8 cellular contexts compared by ENCODE assay signal in genomic region chr3:44477312-44478030, GRCh38. TPM values are rescaled to one million over a fixed set of nuclear protein-coding genes. Genes with fewer than 3 reads are reported as not detected.
DNase-seq lines count a peak whose midpoint lies in the region; ATAC-seq and TF ChIP-seq lines count a peak whose summit lies in the region.

TSS of gene ZNF445 (minus strand) at chr3:44477670. CDS start at chr3:44455549, 22,121 bp downstream.

- RAD21 ChIA-PET in HCT116 (lab: Charles Lee; ENCODE audit: low non-redundant PET in 1 of 2, low total read pairs in 2 of 2, uncharacterized antibody in 2 of 2, unreplicated experiment in 2 of 2): no interaction called here

- peaks cover 8% of the 10 kb centered on the region for H3K36me3 Mint-ChIP-seq in activated naive CD8-positive, alpha-beta T cell treated with anti-CD3 and anti-CD28 coated beads, Interleukin-2, amount 10 ng/mL, durations not matched to agents 7 days and 5 days

- 1% methylated on average over 20 to 35 of the region's 69 CpGs for WGBS in tibial nerve, 2 donors

- intact Hi-C loops in HCT116 (cut with micrococcal nuclease) (loop anchor here (5.0 to 10.0 kb wide), 2 partner anchors 35 to 147 kb away; partner anchors contain the start of gene ZNF197), cardiac septum (cut with DNase I) (loop anchor here (2.0 kb wide), 1 partner anchor 33 kb away; no protein-coding TSS in a partner anchor)

- H3K4me3 ChIP-seq in HCT116 (replicated peaks in 1 of 2; ENCODE audit: low read depth in 1 of 2, low read length in 2 of 2) (peak within 1 kb of the TSS; percentile 79), tibial nerve (peak within 1 kb of the TSS; percentile 50 to 93 (median 85))

- H2AFZ ChIP-seq in HCT116 (ENCODE audit: low read depth, low read length, poor library complexity, severe bottlenecking): peak within 1 kb of the TSS; percentile 87

- H3K9me2 ChIP-seq in HCT116 (ENCODE audit: insufficient read depth): no peaks in the 10 kb centered on the region

- H3K9me3 Mint-ChIP-seq in activated naive CD8-positive, alpha-beta T cell treated with anti-CD3 and anti-CD28 coated beads, Interleukin-2, amount 10 ng/mL, durations not matched to agents 7 days and 5 days: no peaks in the 10 kb centered on the region

- H3K27me3 ChIP-seq in HCT116 (ENCODE audit: insufficient read depth, low read length) (no peaks in the 10 kb centered on the region), tibial nerve (no peaks in the 10 kb centered on the region)

- H3K4me1 Mint-ChIP-seq in activated naive CD8-positive, alpha-beta T cell treated with anti-CD3 and anti-CD28 coated beads, Interleukin-2, amount 10 ng/mL, durations not matched to agents 7 days and 5 days: peaks cover 13% of the 10 kb centered on the region

- peak; percentile 96 for ATAC-seq in HCT116
- peak; percentile 91 for ATAC-seq in activated naive CD8-positive, alpha-beta T cell treated with anti-CD3 and anti-CD28 coated beads, Interleukin-2, amount 10 ng/mL, durations not matched to agents 7 days and 5 days (ENCODE audit: low read depth)

- TF ChIP-seq CTCF in HCT116 (IDR thresholded peaks at IDR 0.05 in 2 of 3, conservative IDR thresholded peaks at IDR 0.05 in 1 of 3; ENCODE audit: borderline replicate concordance in 1 of 3, insufficient read depth in 1 of 3, low read depth in 2 of 3, low read length in 2 of 3): no peak
- TF ChIP-seq CTCF in tibial nerve (IDR thresholded peaks at IDR 0.05): no peak

- H3K9me3 ChIP-seq in HCT116 (ENCODE audit: control insufficient read depth in 1 of 2, insufficient read depth in 1 of 2, low read depth in 1 of 2, low read length in 2 of 2): no peaks in the 10 kb centered on the region
- H3K9me3 ChIP-seq in tibial nerve: no peaks in the 10 kb centered on the region

- H3K79me2 ChIP-seq in HCT116 (ENCODE audit: insufficient read depth, low read length): peaks cover 44% of the 10 kb centered on the region

- H3K27ac ChIP-seq in HCT116 (ENCODE audit: low read depth, low read length): no peak within 1 kb of the TSS
- peak within 1 kb of the TSS; percentile 60 to 85 (median 80) for H3K27ac ChIP-seq in tibial nerve

- H3K4me2 ChIP-seq in HCT116 (ENCODE audit: low read length): peak within 1 kb of the TSS; percentile 88

- H3K4me1 ChIP-seq in HCT116 (ENCODE audit: control insufficient read depth in 1 of 2, insufficient read depth in 2 of 2, low read length in 2 of 2) (peaks cover 6 to 22% of the 10 kb centered on the region in 2 experiments; a peak in 3 of 4 replicates), tibial nerve (peaks cover 0 to 28% (median 14%) of the 10 kb centered on the region in 4 donors)

- no TSS peak for BruUV-seq in HCT116 (replicated peaks; lab: Mats Ljungman, UMichigan)

- peak in 1 of 2 donors; percentile 46 for TF ChIP-seq EP300 in tibial nerve (IDR thresholded peaks at IDR 0.05)

- peak within 1 kb of the TSS; percentile 91 for H3K27ac Mint-ChIP-seq in activated naive CD8-positive, alpha-beta T cell treated with anti-CD3 and anti-CD28 coated beads, Interleukin-2, amount 10 ng/mL, durations not matched to agents 7 days and 5 days

- POLR2A ChIA-PET in HCT116 (lab: Charles Lee): no interaction called here
- POLR2A ChIA-PET in activated naive CD8-positive, alpha-beta T cell treated with anti-CD3 and anti-CD28 coated beads, Interleukin-2, amount 10 ng/mL, durations not matched to agents 7 days and 5 days (lab: Charles Lee): interaction anchor here (1.1 to 2.1 kb wide), 6 partner anchors 33 to 141 kb away, joined by 3 to 12 read pairs (median 6); partner anchors contain the start of gene TCAIM

- H4K20me1 ChIP-seq in HCT116 (ENCODE audit: insufficient read depth): no peaks in the 10 kb centered on the region

- H3K9ac ChIP-seq in HCT116 (ENCODE audit: low read length): peak within 1 kb of the TSS; percentile 69

- no peaks in the 10 kb centered on the region for H3K36me3 ChIP-seq in HCT116 (ENCODE audit: control insufficient read depth in 1 of 2, insufficient read depth in 2 of 2, low read length in 2 of 2)
- no peaks in the 10 kb centered on the region for H3K36me3 ChIP-seq in tibial nerve

- peak; percentile 58 for TF ChIP-seq POLR2A in HCT116 (IDR thresholded peaks at IDR 0.05; ENCODE audit: borderline replicate concordance, extremely low read depth, insufficient read depth, insufficient read length)
- peak in 1 of 2 donors; percentile 15 for TF ChIP-seq POLR2A in tibial nerve (IDR thresholded peaks at IDR 0.05)

- no peak for TF ChIP-seq RAD21 in HCT116 (IDR thresholded peaks at IDR 0.05; ENCODE audit: low read depth)

- CTCF ChIA-PET in HCT116 (lab: Charles Lee): no interaction called here

- H3K27me3 Mint-ChIP-seq in activated naive CD8-positive, alpha-beta T cell treated with anti-CD3 and anti-CD28 coated beads, Interleukin-2, amount 10 ng/mL, durations not matched to agents 7 days and 5 days: peaks cover 4% of the 10 kb centered on the region

- H3K4me3 Mint-ChIP-seq in activated naive CD8-positive, alpha-beta T cell treated with anti-CD3 and anti-CD28 coated beads, Interleukin-2, amount 10 ng/mL, durations not matched to agents 7 days and 5 days: peak within 1 kb of the TSS; percentile 98

- DNase-seq in GM03348 (ENCODE audit: low spot score) (peak; percentile 96), HCT116 (ENCODE audit: low read depth, low spot score) (peak; percentile 48), MV-4-11 (lab: John Stamatoyannopoulos, UW) (peak; percentile 59), SW480 (ENCODE audit: low spot score) (peak; percentile 74), cardiac septum (ENCODE audit: low spot score) (peak; percentile 94), pons (ENCODE audit: low spot score) (peak; percentile 64), tibial nerve (ENCODE audit: low spot score in 2 of 2) (peak; percentile 30 to 39)
- peak; percentile 86 for DNase-seq in activated naive CD8-positive, alpha-beta T cell treated with anti-CD3 and anti-CD28 coated beads, Interleukin-2, amount 10 ng/mL, durations not matched to agents 7 days and 5 days

TF ChIP-seq in HCT116, 20 proteins besides CTCF, POLR2A, EP300 and RAD21:
- peak; percentile 61 for TF ChIP-seq EGR1 (IDR thresholded peaks at IDR 0.05; ENCODE audit: low read depth)
- TF ChIP-seq ZNF274 (IDR thresholded peaks at IDR 0.05; ENCODE audit: low read depth, low read length): no peak
- no peak for TF ChIP-seq EZH2phosphoT487 (IDR thresholded peaks at IDR 0.05; ENCODE audit: borderline replicate concordance)
- TF ChIP-seq YY1 (IDR thresholded peaks at IDR 0.05; ENCODE audit: extremely low read depth, insufficient replicate concordance, low read depth, low read length): peak; percentile 48
- TF ChIP-seq JUND (IDR thresholded peaks at IDR 0.05): no peak
- TF ChIP-seq, protein P1, sequence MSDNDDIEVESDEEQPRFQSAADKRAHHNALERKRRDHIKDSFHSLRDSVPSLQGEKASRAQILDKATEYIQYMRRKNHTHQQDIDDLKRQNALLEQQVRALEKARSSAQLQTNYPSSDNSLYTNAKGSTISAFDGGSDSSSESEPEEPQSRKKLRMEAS (IDR thresholded peaks at IDR 0.05): no peak
- TF ChIP-seq ZFX (IDR thresholded peaks at IDR 0.05): peak; percentile 90
- peak; percentile 14 for TF ChIP-seq ZBTB33 (IDR thresholded peaks at IDR 0.05; ENCODE audit: extremely low read depth, insufficient replicate concordance, low read length)
- TF ChIP-seq POLR2AphosphoS5 (IDR thresholded peaks at IDR 0.05; ENCODE audit: low read depth, low read length): peak; percentile 95

RNA-seq across cellular contexts. Expression of gene ZNF445, which starts in this region (rescaled TPM):
- 19.9 TPM for total RNA-seq in HCT116 (2021; ENCODE audit: unreplicated experiment)
- 3.7 and 4.7 TPM in 2 replicates for polyA plus RNA-seq in HCT116 (2012)
- 10 to 100 TPM; 26.2 to 27.2 TPM for total RNA-seq in activated naive CD8-positive, alpha-beta T cell treated with anti-CD3 and anti-CD28 coated beads, Interleukin-2, amount 10 ng/mL, durations not matched to agents 7 days and 5 days
- 16.7 TPM for total RNA-seq in cardiac septum
- total RNA-seq in tibial nerve: 10 to 100 TPM in 3 of 4 donors, 1 to 10 TPM in 1; 9.6 to 15.7 (median 13.6) TPM

Comparison
In these comparisons a context has a peak if more than half of its experiments do, and no peak if none do; other contexts are left out.
1. DNase-seq: peak in every context shown above with its lines; median percentile 96 in GM03348; 94 in cardiac septum; 86 in activated naive CD8-positive, alpha-beta T cell treated with anti-CD3 and anti-CD28 coated beads, Interleukin-2, amount 10 ng/mL, durations not matched to agents 7 days and 5 days; 74 in SW480; 64 in pons; 59 in MV-4-11; 48 in HCT116; 34 in tibial nerve.